Comparison of ENCODE assay signal across 12 cellular contexts in genomic region chr9:109907810-109908458, GRCh38.
DNase-seq lines count a peak whose midpoint lies in the region; ATAC-seq, FAIRE-seq and TF ChIP-seq lines count a peak whose summit lies in the region.
"Had no signal": no experiment of that assay in that cellular context is flagged by ENCODE, and none has a peak within 500 bp of the region (broad histone marks: within the 10 kb centered on the region; RNA-seq: fewer than 3 reads in every experiment).

No MANE protein-coding gene starts in this region.

- POLR2A ChIA-PET in CD4-positive, alpha-beta memory T cell (lab: Charles Lee; ENCODE audit: partially characterized antibody): no interaction called here
- POLR2A ChIA-PET in SK-N-SH (lab: Yijun Ruan, JAX): no interaction called here

- TF ChIP-seq POLR2A in GM12891 (IDR thresholded peaks at IDR 0.05; ENCODE audit: low read depth, low read length): no peak

- H3K9me2 ChIP-seq in SK-N-SH: no peaks in the 10 kb centered on the region

- peak overlapping the region; percentile 62 for H3K27ac ChIP-seq in cingulate gyrus (ENCODE audit: low read depth, low read length)
- H3K27ac ChIP-seq in CD4-positive, alpha-beta memory T cell (ENCODE audit: low read depth, low read length): no peak overlapping the region
- peak overlapping the region in 1 of 2 experiments; percentile 18; a peak in 1 of 4 replicates for H3K27ac ChIP-seq in SK-N-SH (ENCODE audit: low read depth in 2 of 2, low read length in 1 of 2)
- H3K27ac ChIP-seq: ascending aorta, C4-2B, hepatocyte had no signal

- H3K4me3 Mint-ChIP-seq in nephron: no peak overlapping the region
- no peak overlapping the region for H3K4me3 Mint-ChIP-seq in CD4-positive, alpha-beta memory T cell

- ATAC-seq in HG03095 (IDR thresholded peaks at IDR 0.05; ENCODE audit: unreplicated experiment) (peak; percentile 11), GM21515 (IDR thresholded peaks at IDR 0.05; ENCODE audit: unreplicated experiment) (no peak)

- no peak overlapping the region for H3K4me2 ChIP-seq in SK-N-SH
- H3K4me2 ChIP-seq: hepatocyte had no signal

- no peak overlapping the region for H3K4me3 ChIP-seq in CD4-positive, alpha-beta memory T cell (ENCODE audit: low read length in 2 of 2)
- H3K4me3 ChIP-seq in SK-N-SH (ENCODE audit: low read depth in 2 of 2, low read length in 1 of 2): no peak overlapping the region
- H3K4me3 ChIP-seq: ascending aorta, hepatocyte had no signal

- WGBS in SK-N-SH (ENCODE audit: low lambda C conversion rate): 85% methylated on average over 4 of the region's 4 CpGs

- H3K27me3 ChIP-seq in CD4-positive, alpha-beta memory T cell (ENCODE audit: insufficient read depth, low read length): no peaks in the 10 kb centered on the region
- no peaks in the 10 kb centered on the region for H3K27me3 ChIP-seq in SK-N-SH (ENCODE audit: insufficient read depth)
- H3K27me3 ChIP-seq: ascending aorta, hepatocyte had no signal

- H3K36me3 Mint-ChIP-seq in nephron (ENCODE audit: low read depth): no peaks in the 10 kb centered on the region
- H3K36me3 Mint-ChIP-seq in CD4-positive, alpha-beta memory T cell: no peaks in the 10 kb centered on the region

- TF ChIP-seq CTCF in nephron (IDR thresholded peaks at IDR 0.05; ENCODE audit: unreplicated experiment in 3 of 3) (no peak), SK-N-SH (IDR thresholded peaks at IDR 0.05) (no peak)

- peaks cover 42% of the 10 kb centered on the region for H3K79me2 ChIP-seq in SK-N-SH (ENCODE audit: insufficient read depth)
- H3K79me2 ChIP-seq: hepatocyte had no signal

- peak; percentile 9 for FAIRE-seq in GM12891 (lab: Jason Lieb, UNC)

- H3K9ac ChIP-seq in SK-N-SH: no peak overlapping the region

- H3K27ac Mint-ChIP-seq in nephron: peak overlapping the region in 2 of 3 experiments; percentile 30 to 34
- no peak overlapping the region for H3K27ac Mint-ChIP-seq in CD4-positive, alpha-beta memory T cell

- H3K9me3 Mint-ChIP-seq in nephron: no peaks in the 10 kb centered on the region
- peaks cover 0 to 1% (median 0%) of the 10 kb centered on the region in 8 donors for H3K9me3 Mint-ChIP-seq in CD4-positive, alpha-beta memory T cell

- H2AFZ ChIP-seq in SK-N-SH (ENCODE audit: low read depth): no peak overlapping the region
- H2AFZ ChIP-seq: hepatocyte had no signal

- peaks cover 27% of the 10 kb centered on the region for H3K4me1 Mint-ChIP-seq in nephron
- peaks cover 0 to 5% (median 0%) of the 10 kb centered on the region in 4 donors for H3K4me1 Mint-ChIP-seq in CD4-positive, alpha-beta memory T cell

- peaks cover 29% of the 10 kb centered on the region for H3F3A ChIP-seq in SK-N-SH (replicated peaks; ENCODE audit: insufficient read depth)

- intact Hi-C loops in CD4-positive, alpha-beta memory T cell (cut with micrococcal nuclease): no loop called here

- no peaks in the 10 kb centered on the region for H3K9me3 ChIP-seq in CD4-positive, alpha-beta memory T cell (ENCODE audit: control insufficient read depth in 1 of 2, low read length in 2 of 2)
- H3K9me3 ChIP-seq in SK-N-SH: no peaks in the 10 kb centered on the region
- H3K9me3 ChIP-seq: ascending aorta had no signal

- CTCF ChIA-PET in CD4-positive, alpha-beta memory T cell (lab: Charles Lee; ENCODE audit: partially characterized antibody): interaction anchor here (0.6 to 10.1 kb wide), 6 partner anchors 11 to 284 kb away, joined by 3 to 262 read pairs (median 4); no protein-coding TSS in a partner anchor
- CTCF ChIA-PET in SK-N-SH (lab: Yijun Ruan, JAX): interaction anchor here (0.8 kb wide), 1 partner anchor 244 kb away, joined by 3 read pairs; no protein-coding TSS in a partner anchor

- no peak for DNase-seq in GM12891 (ENCODE audit: insufficient read length, low spot score)
- no peak for DNase-seq in cortex of kidney (lab: John Stamatoyannopoulos, UW)
- no peak for DNase-seq in CD4-positive, alpha-beta memory T cell
- no peak for DNase-seq in SK-N-SH
- DNase-seq: GF-D8 had no signal

- TF ChIP-seq EP300 in SK-N-SH (IDR thresholded peaks at IDR 0.05; ENCODE audit: borderline replicate concordance in 1 of 2, low read depth in 1 of 2, low read length in 1 of 2): no peak

- H4K20me1 ChIP-seq in SK-N-SH (ENCODE audit: insufficient read depth): peaks cover 5% of the 10 kb centered on the region; the same call in 1 of the 2 replicates

- peaks cover 1% of the 10 kb centered on the region for H3K27me3 Mint-ChIP-seq in nephron (ENCODE audit: low read depth)
- H3K27me3 Mint-ChIP-seq in CD4-positive, alpha-beta memory T cell: peaks cover 0 to 4% of the 10 kb centered on the region in 2 donors

- H3K36me3 ChIP-seq in CD4-positive, alpha-beta memory T cell (ENCODE audit: insufficient read depth, low read length): no peaks in the 10 kb centered on the region
- no peaks in the 10 kb centered on the region for H3K36me3 ChIP-seq in SK-N-SH (replicated peaks in 1 of 2; ENCODE audit: control insufficient read depth in 1 of 2, insufficient read depth in 2 of 2, low read length in 1 of 2)
- H3K36me3 ChIP-seq: ascending aorta had no signal

- no peaks in the 10 kb centered on the region for H3K4me1 ChIP-seq in CD4-positive, alpha-beta memory T cell (ENCODE audit: insufficient read depth, low read length)
- peaks cover 5 to 41% of the 10 kb centered on the region in 2 experiments for H3K4me1 ChIP-seq in SK-N-SH (ENCODE audit: control insufficient read depth in 1 of 2, insufficient read depth in 2 of 2, low read depth in 1 of 2, low read length in 1 of 2)

- no peak for TF ChIP-seq RAD21 in SK-N-SH (IDR thresholded peaks at IDR 0.05; ENCODE audit: low read length)

TF ChIP-seq in GM12891, 5 proteins besides CTCF, POLR2A, EP300 and RAD21:
- TF ChIP-seq POLR2AphosphoS5 (IDR thresholded peaks at IDR 0.05; ENCODE audit: low read depth, low read length): no peak
- TF ChIP-seq SPI1 (IDR thresholded peaks at IDR 0.05; ENCODE audit: low read depth, low read length): peak; percentile 69
- TF ChIP-seq POU2F2 (IDR thresholded peaks at IDR 0.05; ENCODE audit: low read depth, low read length): no peak
- TF ChIP-seq PAX5 (IDR thresholded peaks at IDR 0.05; ENCODE audit: insufficient read depth, low read length, severe bottlenecking): no peak
- no peak for TF ChIP-seq TAF1 (IDR thresholded peaks at IDR 0.05; ENCODE audit: low read depth, low read length)

TF ChIP-seq in SK-N-SH, 30 proteins besides CTCF, POLR2A, EP300 and RAD21 (continues in another document):
- TF ChIP-seq IRF3 (IDR thresholded peaks at IDR 0.05; ENCODE audit: low read depth, low read length): no peak
- no peak for TF ChIP-seq YY1 (IDR thresholded peaks at IDR 0.05; ENCODE audit: low read depth)
- no peak for TF ChIP-seq MXI1 (IDR thresholded peaks at IDR 0.05; ENCODE audit: low read depth, low read length)
- TF ChIP-seq PBX3 (IDR thresholded peaks at IDR 0.05): no peak
- no peak for TF ChIP-seq TCF12 (IDR thresholded peaks at IDR 0.05)
- TF ChIP-seq USF2 (IDR thresholded peaks at IDR 0.05; ENCODE audit: borderline replicate concordance, low read depth, low read length): no peak
- no peak for TF ChIP-seq JUND (IDR thresholded peaks at IDR 0.05)
- TF ChIP-seq ZBTB33 (IDR thresholded peaks at IDR 0.05; ENCODE audit: borderline replicate concordance, low read depth): no peak
- no peak for TF ChIP-seq FOXJ3 (CRISPR knock-in tag; IDR thresholded peaks at IDR 0.05)
- no peak for TF ChIP-seq FOXM1 (IDR thresholded peaks at IDR 0.05; ENCODE audit: low read depth)
- TF ChIP-seq NFIC (IDR thresholded peaks at IDR 0.05; ENCODE audit: borderline replicate concordance): no peak
- no peak for TF ChIP-seq CHD2 (IDR thresholded peaks at IDR 0.05; ENCODE audit: low read length, partially characterized antibody)

Comparison
In these comparisons a context has a peak if more than half of its experiments do, and no peak if none do; other contexts are left out.
1. H3K27ac Mint-ChIP-seq: peak in nephron (2 of 3); none in CD4-positive, alpha-beta memory T cell (0 of 7).